1 cellular context compared by ENCODE assay signal in the genomic region with DNA sequence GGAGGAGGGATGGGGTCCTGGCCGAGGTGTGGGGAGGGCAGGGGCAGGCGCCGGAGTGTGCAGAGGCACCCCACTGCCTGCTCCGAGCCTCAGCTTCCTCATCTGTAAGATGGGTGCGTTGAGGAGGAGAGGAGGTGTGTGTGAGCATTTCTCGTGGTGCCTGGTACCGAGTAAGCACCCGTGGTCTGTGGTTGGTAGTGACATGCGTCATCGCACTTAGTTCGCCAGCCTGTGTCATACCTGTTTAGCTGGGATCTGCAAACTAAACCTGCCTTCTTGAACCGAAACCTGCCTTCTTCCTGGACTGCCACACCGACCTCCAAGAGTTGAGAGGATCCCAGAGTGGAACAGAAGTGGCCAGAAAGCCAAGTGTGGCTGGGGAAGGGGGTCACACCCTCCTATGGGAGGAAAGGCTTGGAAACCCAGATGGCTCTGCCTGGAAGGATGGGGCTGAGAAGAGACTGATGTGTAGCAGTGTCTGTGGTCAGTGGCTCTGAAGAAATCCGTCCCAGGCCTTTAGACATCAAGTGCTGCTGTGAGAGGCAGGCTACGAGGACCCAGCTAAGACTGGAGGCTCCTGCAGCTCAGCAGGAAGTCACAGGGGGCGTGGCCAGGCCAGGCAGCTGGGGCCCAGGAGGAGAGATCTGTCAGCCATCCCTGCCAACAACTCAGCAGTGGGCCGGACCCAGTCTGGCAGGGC.
TF ChIP-seq lines count a peak whose summit lies in the region.

No MANE protein-coding gene starts in this region.

TF ChIP-seq in GM12878, 131 proteins besides CTCF, POLR2A, EP300 and RAD21 (continued from another document and continues in another):
- TF ChIP-seq, protein P1, sequence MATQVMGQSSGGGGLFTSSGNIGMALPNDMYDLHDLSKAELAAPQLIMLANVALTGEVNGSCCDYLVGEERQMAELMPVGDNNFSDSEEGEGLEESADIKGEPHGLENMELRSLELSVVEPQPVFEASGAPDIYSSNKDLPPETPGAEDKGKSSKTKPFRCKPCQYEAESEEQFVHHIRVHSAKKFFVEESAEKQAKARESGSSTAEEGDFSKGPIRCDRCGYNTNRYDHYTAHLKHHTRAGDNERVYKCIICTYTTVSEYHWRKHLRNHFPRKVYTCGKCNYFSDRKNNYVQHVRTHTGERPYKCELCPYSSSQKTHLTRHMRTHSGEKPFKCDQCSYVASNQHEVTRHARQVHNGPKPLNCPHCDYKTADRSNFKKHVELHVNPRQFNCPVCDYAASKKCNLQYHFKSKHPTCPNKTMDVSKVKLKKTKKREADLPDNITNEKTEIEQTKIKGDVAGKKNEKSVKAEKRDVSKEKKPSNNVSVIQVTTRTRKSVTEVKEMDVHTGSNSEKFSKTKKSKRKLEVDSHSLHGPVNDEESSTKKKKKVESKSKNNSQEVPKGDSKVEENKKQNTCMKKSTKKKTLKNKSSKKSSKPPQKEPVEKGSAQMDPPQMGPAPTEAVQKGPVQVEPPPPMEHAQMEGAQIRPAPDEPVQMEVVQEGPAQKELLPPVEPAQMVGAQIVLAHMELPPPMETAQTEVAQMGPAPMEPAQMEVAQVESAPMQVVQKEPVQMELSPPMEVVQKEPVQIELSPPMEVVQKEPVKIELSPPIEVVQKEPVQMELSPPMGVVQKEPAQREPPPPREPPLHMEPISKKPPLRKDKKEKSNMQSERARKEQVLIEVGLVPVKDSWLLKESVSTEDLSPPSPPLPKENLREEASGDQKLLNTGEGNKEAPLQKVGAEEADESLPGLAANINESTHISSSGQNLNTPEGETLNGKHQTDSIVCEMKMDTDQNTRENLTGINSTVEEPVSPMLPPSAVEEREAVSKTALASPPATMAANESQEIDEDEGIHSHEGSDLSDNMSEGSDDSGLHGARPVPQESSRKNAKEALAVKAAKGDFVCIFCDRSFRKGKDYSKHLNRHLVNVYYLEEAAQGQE (IDR thresholded peaks at IDR 0.05; ENCODE audit: low read depth, low read length): no peak
- TF ChIP-seq PAX8 (IDR thresholded peaks at IDR 0.05) (no peak), NR2C1 (IDR thresholded peaks at IDR 0.05) (no peak), FOS (IDR thresholded peaks at IDR 0.05; ENCODE audit: borderline replicate concordance, extremely low read depth, insufficient read length) (no peak), SREBF1 (IDR thresholded peaks at IDR 0.05; ENCODE audit: low read length) (no peak), CBX3 (IDR thresholded peaks at IDR 0.05; ENCODE audit: borderline replicate concordance, low read depth) (no peak), SMAD5 (IDR thresholded peaks at IDR 0.05; ENCODE audit: low read depth) (no peak), CEBPB (IDR thresholded peaks at IDR 0.05; ENCODE audit: borderline replicate concordance in 1 of 2, low read depth in 2 of 2, low read length in 2 of 2) (no peak), NBN (IDR thresholded peaks at IDR 0.05) (0 out of 2 replicates have a peak, but pooled peaks have one; percentile 17), MEF2A (IDR thresholded peaks at IDR 0.05; ENCODE audit: insufficient read depth, low read depth, low read length) (no peak), SPI1 (IDR thresholded peaks at IDR 0.05; ENCODE audit: borderline replicate concordance, insufficient read depth, low read depth, low read length) (no peak), EZH2 (IDR thresholded peaks at IDR 0.05; ENCODE audit: borderline replicate concordance, control insufficient read depth, low read depth, low read length) (no peak), NFIC (IDR thresholded peaks at IDR 0.05; ENCODE audit: low read depth, low read length) (no peak), STAT1 (conservative IDR thresholded peaks at IDR 0.05) (no peak), GABPA (IDR thresholded peaks at IDR 0.05; ENCODE audit: low read depth) (no peak), MTA2 (IDR thresholded peaks at IDR 0.05; ENCODE audit: low read depth) (no peak; the same call in 1 of the 2 replicates), ZNF274 (IDR thresholded peaks at IDR 0.05; ENCODE audit: insufficient read depth, insufficient read length) (no peak), RUNX3 (IDR thresholded peaks at IDR 0.05; ENCODE audit: low read length) (peak; percentile 49; the same call in 1 of the 2 replicates), LARP7 (IDR thresholded peaks at IDR 0.05) (no peak), PAX5 (IDR thresholded peaks at IDR 0.05; ENCODE audit: borderline replicate concordance, low read depth, low read length) (0 out of 2 replicates have a peak, but pooled peaks have one; percentile 38), SUZ12 (IDR thresholded peaks at IDR 0.05; ENCODE audit: unreplicated experiment) (no peak), HDAC2 (IDR thresholded peaks at IDR 0.05) (no peak), YY1 (IDR thresholded peaks at IDR 0.05; ENCODE audit: low read depth, low read length) (no peak), BRCA1 (IDR thresholded peaks at IDR 0.05; ENCODE audit: low read depth, low read length) (no peak), TCF7 (IDR thresholded peaks at IDR 0.05; ENCODE audit: borderline replicate concordance) (no peak), ZNF217 (IDR thresholded peaks at IDR 0.05) (peak; percentile 74; the same call in 1 of the 2 replicates), TBL1XR1 (IDR thresholded peaks at IDR 0.05; ENCODE audit: low read depth, low read length) (no peak), POLR2AphosphoS2 (IDR thresholded peaks at IDR 0.05; ENCODE audit: low read depth, low read length) (no peak), BHLHE40 (IDR thresholded peaks at IDR 0.05; ENCODE audit: borderline replicate concordance in 1 of 2, low read depth in 2 of 2, low read length in 1 of 2) (peak in 1 of 2 experiments; percentile 31; a peak in 1 of 4 replicates), RAD51 (IDR thresholded peaks at IDR 0.05) (no peak), CHD1 (IDR thresholded peaks at IDR 0.05; ENCODE audit: low read depth, low read length) (no peak), ZNF207 (IDR thresholded peaks at IDR 0.05; ENCODE audit: borderline replicate concordance) (no peak), BMI1 (IDR thresholded peaks at IDR 0.05; ENCODE audit: borderline replicate concordance) (no peak), ZSCAN29 (IDR thresholded peaks at IDR 0.05) (no peak), MEF2B (IDR thresholded peaks at IDR 0.05; ENCODE audit: partially characterized antibody, poor library complexity, severe bottlenecking) (peak; percentile 12)
- TF ChIP-seq, protein P2, sequence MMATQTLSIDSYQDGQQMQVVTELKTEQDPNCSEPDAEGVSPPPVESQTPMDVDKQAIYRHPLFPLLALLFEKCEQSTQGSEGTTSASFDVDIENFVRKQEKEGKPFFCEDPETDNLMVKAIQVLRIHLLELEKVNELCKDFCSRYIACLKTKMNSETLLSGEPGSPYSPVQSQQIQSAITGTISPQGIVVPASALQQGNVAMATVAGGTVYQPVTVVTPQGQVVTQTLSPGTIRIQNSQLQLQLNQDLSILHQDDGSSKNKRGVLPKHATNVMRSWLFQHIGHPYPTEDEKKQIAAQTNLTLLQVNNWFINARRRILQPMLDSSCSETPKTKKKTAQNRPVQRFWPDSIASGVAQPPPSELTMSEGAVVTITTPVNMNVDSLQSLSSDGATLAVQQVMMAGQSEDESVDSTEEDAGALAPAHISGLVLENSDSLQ (IDR thresholded peaks at IDR 0.05): no peak; the same call in 1 of the 2 replicates
- TF ChIP-seq, protein P3, sequence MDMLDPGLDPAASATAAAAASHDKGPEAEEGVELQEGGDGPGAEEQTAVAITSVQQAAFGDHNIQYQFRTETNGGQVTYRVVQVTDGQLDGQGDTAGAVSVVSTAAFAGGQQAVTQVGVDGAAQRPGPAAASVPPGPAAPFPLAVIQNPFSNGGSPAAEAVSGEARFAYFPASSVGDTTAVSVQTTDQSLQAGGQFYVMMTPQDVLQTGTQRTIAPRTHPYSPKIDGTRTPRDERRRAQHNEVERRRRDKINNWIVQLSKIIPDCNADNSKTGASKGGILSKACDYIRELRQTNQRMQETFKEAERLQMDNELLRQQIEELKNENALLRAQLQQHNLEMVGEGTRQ (IDR thresholded peaks at IDR 0.05; ENCODE audit: borderline replicate concordance, low read depth, low read length): no peak
- TF ChIP-seq, protein P4, sequence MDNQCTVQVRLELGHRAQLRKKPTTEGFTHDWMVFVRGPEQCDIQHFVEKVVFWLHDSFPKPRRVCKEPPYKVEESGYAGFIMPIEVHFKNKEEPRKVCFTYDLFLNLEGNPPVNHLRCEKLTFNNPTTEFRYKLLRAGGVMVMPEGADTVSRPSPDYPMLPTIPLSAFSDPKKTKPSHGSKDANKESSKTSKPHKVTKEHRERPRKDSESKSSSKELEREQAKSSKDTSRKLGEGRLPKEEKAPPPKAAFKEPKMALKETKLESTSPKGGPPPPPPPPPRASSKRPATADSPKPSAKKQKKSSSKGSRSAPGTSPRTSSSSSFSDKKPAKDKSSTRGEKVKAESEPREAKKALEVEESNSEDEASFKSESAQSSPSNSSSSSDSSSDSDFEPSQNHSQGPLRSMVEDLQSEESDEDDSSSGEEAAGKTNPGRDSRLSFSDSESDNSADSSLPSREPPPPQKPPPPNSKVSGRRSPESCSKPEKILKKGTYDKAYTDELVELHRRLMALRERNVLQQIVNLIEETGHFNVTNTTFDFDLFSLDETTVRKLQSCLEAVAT (IDR thresholded peaks at IDR 0.05): no peak
- TF ChIP-seq, protein P5, sequence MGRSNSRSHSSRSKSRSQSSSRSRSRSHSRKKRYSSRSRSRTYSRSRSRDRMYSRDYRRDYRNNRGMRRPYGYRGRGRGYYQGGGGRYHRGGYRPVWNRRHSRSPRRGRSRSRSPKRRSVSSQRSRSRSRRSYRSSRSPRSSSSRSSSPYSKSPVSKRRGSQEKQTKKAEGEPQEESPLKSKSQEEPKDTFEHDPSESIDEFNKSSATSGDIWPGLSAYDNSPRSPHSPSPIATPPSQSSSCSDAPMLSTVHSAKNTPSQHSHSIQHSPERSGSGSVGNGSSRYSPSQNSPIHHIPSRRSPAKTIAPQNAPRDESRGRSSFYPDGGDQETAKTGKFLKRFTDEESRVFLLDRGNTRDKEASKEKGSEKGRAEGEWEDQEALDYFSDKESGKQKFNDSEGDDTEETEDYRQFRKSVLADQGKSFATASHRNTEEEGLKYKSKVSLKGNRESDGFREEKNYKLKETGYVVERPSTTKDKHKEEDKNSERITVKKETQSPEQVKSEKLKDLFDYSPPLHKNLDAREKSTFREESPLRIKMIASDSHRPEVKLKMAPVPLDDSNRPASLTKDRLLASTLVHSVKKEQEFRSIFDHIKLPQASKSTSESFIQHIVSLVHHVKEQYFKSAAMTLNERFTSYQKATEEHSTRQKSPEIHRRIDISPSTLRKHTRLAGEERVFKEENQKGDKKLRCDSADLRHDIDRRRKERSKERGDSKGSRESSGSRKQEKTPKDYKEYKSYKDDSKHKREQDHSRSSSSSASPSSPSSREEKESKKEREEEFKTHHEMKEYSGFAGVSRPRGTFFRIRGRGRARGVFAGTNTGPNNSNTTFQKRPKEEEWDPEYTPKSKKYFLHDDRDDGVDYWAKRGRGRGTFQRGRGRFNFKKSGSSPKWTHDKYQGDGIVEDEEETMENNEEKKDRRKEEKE (IDR thresholded peaks at IDR 0.05): no peak
- TF ChIP-seq, protein P6, sequence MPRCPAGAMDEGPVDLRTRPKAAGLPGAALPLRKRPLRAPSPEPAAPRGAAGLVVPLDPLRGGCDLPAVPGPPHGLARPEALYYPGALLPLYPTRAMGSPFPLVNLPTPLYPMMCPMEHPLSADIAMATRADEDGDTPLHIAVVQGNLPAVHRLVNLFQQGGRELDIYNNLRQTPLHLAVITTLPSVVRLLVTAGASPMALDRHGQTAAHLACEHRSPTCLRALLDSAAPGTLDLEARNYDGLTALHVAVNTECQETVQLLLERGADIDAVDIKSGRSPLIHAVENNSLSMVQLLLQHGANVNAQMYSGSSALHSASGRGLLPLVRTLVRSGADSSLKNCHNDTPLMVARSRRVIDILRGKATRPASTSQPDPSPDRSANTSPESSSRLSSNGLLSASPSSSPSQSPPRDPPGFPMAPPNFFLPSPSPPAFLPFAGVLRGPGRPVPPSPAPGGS (IDR thresholded peaks at IDR 0.05; ENCODE audit: borderline replicate concordance, insufficient read depth, low read depth, low read length, poor library complexity, severe bottlenecking): peak; percentile 52
- TF ChIP-seq, protein P7, sequence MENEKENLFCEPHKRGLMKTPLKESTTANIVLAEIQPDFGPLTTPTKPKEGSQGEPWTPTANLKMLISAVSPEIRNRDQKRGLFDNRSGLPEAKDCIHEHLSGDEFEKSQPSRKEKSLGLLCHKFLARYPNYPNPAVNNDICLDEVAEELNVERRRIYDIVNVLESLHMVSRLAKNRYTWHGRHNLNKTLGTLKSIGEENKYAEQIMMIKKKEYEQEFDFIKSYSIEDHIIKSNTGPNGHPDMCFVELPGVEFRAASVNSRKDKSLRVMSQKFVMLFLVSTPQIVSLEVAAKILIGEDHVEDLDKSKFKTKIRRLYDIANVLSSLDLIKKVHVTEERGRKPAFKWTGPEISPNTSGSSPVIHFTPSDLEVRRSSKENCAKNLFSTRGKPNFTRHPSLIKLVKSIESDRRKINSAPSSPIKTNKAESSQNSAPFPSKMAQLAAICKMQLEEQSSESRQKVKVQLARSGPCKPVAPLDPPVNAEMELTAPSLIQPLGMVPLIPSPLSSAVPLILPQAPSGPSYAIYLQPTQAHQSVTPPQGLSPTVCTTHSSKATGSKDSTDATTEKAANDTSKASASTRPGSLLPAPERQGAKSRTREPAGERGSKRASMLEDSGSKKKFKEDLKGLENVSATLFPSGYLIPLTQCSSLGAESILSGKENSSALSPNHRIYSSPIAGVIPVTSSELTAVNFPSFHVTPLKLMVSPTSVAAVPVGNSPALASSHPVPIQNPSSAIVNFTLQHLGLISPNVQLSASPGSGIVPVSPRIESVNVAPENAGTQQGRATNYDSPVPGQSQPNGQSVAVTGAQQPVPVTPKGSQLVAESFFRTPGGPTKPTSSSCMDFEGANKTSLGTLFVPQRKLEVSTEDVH (IDR thresholded peaks at IDR 0.05; ENCODE audit: low read depth, partially characterized antibody): no peak
- TF ChIP-seq, protein P8, sequence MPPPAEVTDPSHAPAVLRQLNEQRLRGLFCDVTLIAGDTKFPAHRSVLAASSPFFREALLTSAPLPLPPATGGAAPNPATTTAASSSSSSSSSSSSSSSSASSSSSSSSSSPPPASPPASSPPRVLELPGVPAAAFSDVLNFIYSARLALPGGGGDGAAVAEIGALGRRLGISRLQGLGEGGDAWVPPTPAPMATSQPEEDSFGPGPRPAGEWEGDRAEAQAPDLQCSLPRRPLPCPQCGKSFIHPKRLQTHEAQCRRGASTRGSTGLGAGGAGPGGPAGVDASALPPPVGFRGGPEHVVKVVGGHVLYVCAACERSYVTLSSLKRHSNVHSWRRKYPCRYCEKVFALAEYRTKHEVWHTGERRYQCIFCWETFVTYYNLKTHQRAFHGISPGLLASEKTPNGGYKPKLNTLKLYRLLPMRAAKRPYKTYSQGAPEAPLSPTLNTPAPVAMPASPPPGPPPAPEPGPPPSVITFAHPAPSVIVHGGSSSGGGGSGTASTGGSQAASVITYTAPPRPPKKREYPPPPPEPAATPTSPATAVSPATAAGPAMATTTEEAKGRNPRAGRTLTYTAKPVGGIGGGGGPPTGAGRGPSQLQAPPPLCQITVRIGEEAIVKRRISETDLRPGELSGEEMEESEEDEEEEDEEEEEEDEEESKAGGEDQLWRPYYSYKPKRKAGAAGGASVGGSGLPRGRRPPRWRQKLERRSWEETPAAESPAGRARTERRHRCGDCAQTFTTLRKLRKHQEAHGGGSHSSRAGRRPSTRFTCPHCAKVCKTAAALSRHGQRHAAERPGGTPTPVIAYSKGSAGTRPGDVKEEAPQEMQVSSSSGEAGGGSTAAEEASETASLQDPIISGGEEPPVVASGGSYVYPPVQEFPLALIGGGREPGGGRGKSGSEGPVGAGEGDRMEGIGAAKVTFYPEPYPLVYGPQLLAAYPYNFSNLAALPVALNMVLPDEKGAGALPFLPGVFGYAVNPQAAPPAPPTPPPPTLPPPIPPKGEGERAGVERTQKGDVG (CRISPR knock-in tag; IDR thresholded peaks at IDR 0.05): no peak
